Comparison of ENCODE assay signal across 16 cellular contexts in the genomic region with DNA sequence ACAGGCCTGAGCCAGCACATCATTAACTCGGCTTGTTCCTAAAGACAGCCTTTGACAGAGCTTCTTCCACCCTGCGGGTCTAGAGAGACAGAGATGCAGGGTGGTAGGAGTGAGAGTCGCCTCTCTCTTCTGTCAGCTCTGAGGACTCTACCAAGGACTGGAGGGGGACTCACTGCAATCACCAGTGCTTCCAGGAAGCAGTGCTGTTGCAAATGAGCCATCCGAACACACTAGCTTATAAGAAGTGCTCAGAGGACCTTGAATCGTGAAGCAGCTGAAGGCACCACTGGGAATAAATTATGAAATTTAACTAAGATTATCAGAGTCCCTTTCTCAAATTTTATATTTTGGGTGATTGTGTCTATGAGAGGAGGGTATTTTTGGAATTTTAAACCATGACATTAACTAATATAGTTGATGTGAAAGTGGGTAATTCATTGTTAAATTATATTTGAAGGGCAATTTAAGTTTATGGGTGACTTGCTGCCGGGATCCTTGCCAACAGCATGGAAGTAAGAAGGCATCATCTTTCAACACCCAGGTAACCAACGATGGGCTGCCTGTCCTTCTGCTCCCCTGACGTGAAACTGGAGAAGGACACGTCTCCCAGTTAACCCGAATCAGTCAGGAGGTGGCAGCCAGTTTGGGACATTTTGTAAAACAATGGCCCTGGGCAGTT. TPM values are rescaled to one million over a fixed set of nuclear protein-coding genes. Genes with fewer than 3 reads are reported as not detected.
DNase-seq lines count a peak whose midpoint lies in the region; ATAC-seq and TF ChIP-seq lines count a peak whose summit lies in the region.
"Had no signal": no experiment of that assay in that cellular context is flagged by ENCODE, and none has a peak within 500 bp of the region (broad histone marks: within the 10 kb centered on the region; RNA-seq: fewer than 3 reads in every experiment).

No MANE protein-coding gene starts in this region.

- no peak overlapping the region for H3K4me3 Mint-ChIP-seq in MCF 10A (ENCODE audit: unreplicated experiment)
- H3K4me3 Mint-ChIP-seq: activated CD4-positive, alpha-beta T cell treated with anti-CD3 and anti-CD28 coated beads, Interleukin-2, amount 10 ng/mL, durations not matched to agents 24 days and 14 days; stimulated activated naive CD8-positive, alpha-beta T cell treated with anti-CD3 and anti-CD28 coated beads, Interleukin-15, Interleukin-2, amounts not matched to agents 100 ng/mL and 50 ng/mL, for 24 hours had no signal

- CTCF ChIA-PET in HEK293 (lab: Yijun Ruan, JAX) = interaction anchor here (0.7 to 1.1 kb wide), 2 partner anchors 18 to 61 kb away, joined by 3 to 9 read pairs; no protein-coding TSS in a partner anchor
- CTCF ChIA-PET in MCF 10A (lab: Yijun Ruan, JAX) = interaction anchor here (0.5 to 1.0 kb wide), 5 partner anchors 13 to 1048 kb away, joined by 3 to 4 read pairs (median 3); no protein-coding TSS in a partner anchor

- BruUV-seq in MCF 10A (replicated peaks; lab: Mats Ljungman, UMichigan) = no TSS peak

- H3K27ac Mint-ChIP-seq in MCF 10A (ENCODE audit: low read depth, unreplicated experiment) = no peak overlapping the region
- H3K27ac Mint-ChIP-seq: activated CD4-positive, alpha-beta T cell treated with anti-CD3 and anti-CD28 coated beads, Interleukin-2, amount 10 ng/mL, durations not matched to agents 24 days and 14 days; stimulated activated naive CD8-positive, alpha-beta T cell treated with anti-CD3 and anti-CD28 coated beads, Interleukin-15, Interleukin-2, amounts not matched to agents 100 ng/mL and 50 ng/mL, for 24 hours had no signal

- peak overlapping the region; percentile 32; the same call in 1 of the 2 replicates for H3K27ac ChIP-seq in HEK293 (ENCODE audit: extremely low read depth, low read depth, low read length)
- H3K27ac ChIP-seq: GM23248, lower lobe of right lung, upper lobe of left lung had no signal

- no peak for ATAC-seq in HG02678 (IDR thresholded peaks at IDR 0.05; ENCODE audit: unreplicated experiment)
- ATAC-seq: lower lobe of right lung, Right ventricle myocardium inferior had no signal

- no peak overlapping the region for H3K4me3 ChIP-seq in HEK293 (ENCODE audit: low read depth, low read length)
- H3K4me3 ChIP-seq: GM23248, lower lobe of right lung, upper lobe of left lung had no signal

- TF ChIP-seq CTCF in HEK293 (tag by site-specific recombination; IDR thresholded peaks at IDR 0.05) = no peak
- TF ChIP-seq CTCF in MCF 10A (IDR thresholded peaks at IDR 0.05; ENCODE audit: unreplicated experiment) = no peak

- H3K36me3 ChIP-seq in HEK293 (ENCODE audit: control insufficient read depth in 2 of 2, insufficient read depth in 1 of 2, low read length in 2 of 2) = no peaks in the 10 kb centered on the region
- H3K36me3 ChIP-seq: lower lobe of right lung, upper lobe of left lung had no signal

- H3K27me3 Mint-ChIP-seq in MCF 10A (ENCODE audit: insufficient read depth, unreplicated experiment) = no peaks in the 10 kb centered on the region
- H3K27me3 Mint-ChIP-seq: stimulated activated naive CD8-positive, alpha-beta T cell treated with anti-CD3 and anti-CD28 coated beads, Interleukin-15, Interleukin-2, amounts not matched to agents 100 ng/mL and 50 ng/mL, for 24 hours had no signal

- POLR2A ChIA-PET in HEK293 (lab: Yijun Ruan, JAX) (no interaction called here), MCF 10A (lab: Yijun Ruan, JAX) (no interaction called here)

- intact Hi-C loops in MCF 10A (cut with micrococcal nuclease) = no loop called here

- no peaks in the 10 kb centered on the region for H3K4me1 Mint-ChIP-seq in MCF 10A (ENCODE audit: insufficient read depth, unreplicated experiment)
- H3K4me1 Mint-ChIP-seq: activated CD4-positive, alpha-beta T cell treated with anti-CD3 and anti-CD28 coated beads, Interleukin-2, amount 10 ng/mL, durations not matched to agents 24 days and 14 days had no signal

- peaks cover 21% of the 10 kb centered on the region for H3K4me1 ChIP-seq in HEK293 (ENCODE audit: control insufficient read depth, insufficient read depth, low read length)

- H3K36me3 Mint-ChIP-seq in MCF 10A (ENCODE audit: insufficient read depth, unreplicated experiment) = no peaks in the 10 kb centered on the region

- H3K9me3 ChIP-seq in HEK293 (ENCODE audit: control insufficient read depth, insufficient read depth, low read depth, low read length) = no peaks in the 10 kb centered on the region
- H3K9me3 ChIP-seq: lower lobe of right lung, upper lobe of left lung had no signal

- H3K9me3 Mint-ChIP-seq in MCF 10A (ENCODE audit: unreplicated experiment) = no peaks in the 10 kb centered on the region
- H3K9me3 Mint-ChIP-seq: activated CD4-positive, alpha-beta T cell treated with anti-CD3 and anti-CD28 coated beads, Interleukin-2, amount 10 ng/mL, durations not matched to agents 24 days and 14 days; stimulated activated naive CD8-positive, alpha-beta T cell treated with anti-CD3 and anti-CD28 coated beads, Interleukin-15, Interleukin-2, amounts not matched to agents 100 ng/mL and 50 ng/mL, for 24 hours had no signal

- DNase-seq in NCI-H128 (lab: John Stamatoyannopoulos, UW; ENCODE audit: unreplicated experiment) (peak; percentile 37), NCI-H446 treated with DMSO at 0.1 percent for 48 hours (lab: John Stamatoyannopoulos, UW) (peak; percentile 32), left kidney (ENCODE audit: low read depth, low spot score) (peak; percentile 49), MCF 10A (ENCODE audit: unreplicated experiment) (no peak), NCI-H82 treated with DMSO at 0.1 percent for 48 hours (lab: John Stamatoyannopoulos, UW; ENCODE audit: unreplicated experiment) (no peak)
- DNase-seq in stimulated activated CD4-positive, alpha-beta T cell treated with anti-CD3 and anti-CD28 coated beads, Interleukin-15, amount 100 ng/mL, for 24 hours = no peak
- DNase-seq: activated CD4-positive, alpha-beta T cell treated with anti-CD3 and anti-CD28 coated beads, Interleukin-2, amount 10 ng/mL, durations not matched to agents 24 days and 14 days; GM23248; lower lobe of right lung; stimulated activated CD4-positive, alpha-beta T cell treated with anti-CD3 and anti-CD28 coated beads, Interleukin-1b, Interleukin-23, amount 100 ng/mL, for 48 hours; SW 1271; upper lobe of left lung had no signal

TF ChIP-seq in HEK293, 187 proteins besides CTCF, POLR2A, EP300 and RAD21 (continues in another document):
- TF ChIP-seq PATZ1 (tag by site-specific recombination; IDR thresholded peaks at IDR 0.05) (peak; percentile 20; the same call in 1 of the 2 replicates), PRDM6 (tag by site-specific recombination; IDR thresholded peaks at IDR 0.05) (peak; percentile 71), PRDM4 (tag by site-specific recombination; IDR thresholded peaks at IDR 0.05) (0 out of 2 replicates have a peak, but pooled peaks have one; percentile 61), ZNF335 (tag by site-specific recombination; conservative IDR thresholded peaks at IDR 0.05) (0 out of 2 replicates have a peak, but pooled peaks have one; percentile 17), ZNF585B (tag by site-specific recombination; IDR thresholded peaks at IDR 0.05) (no peak)

RNA-seq across cellular contexts. Expression of gene PXDN, which starts 43.6 kb away (rescaled TPM):
- 96.1 and 114 TPM in 2 replicates for total RNA-seq in MCF 10A (2022)

Comparison
In these comparisons a context has a peak if more than half of its experiments do, and no peak if none do; other contexts are left out.
1. DNase-seq: peak in NCI-H128 (single experiment), NCI-H446 treated with DMSO at 0.1 percent for 48 hours (single experiment) and left kidney (single experiment); none in MCF 10A (single experiment), NCI-H82 treated with DMSO at 0.1 percent for 48 hours (single experiment) and stimulated activated CD4-positive, alpha-beta T cell treated with anti-CD3 and anti-CD28 coated beads, Interleukin-15, amount 100 ng/mL, for 24 hours (single experiment).